Comparison of ENCODE assay signal across 1 cellular context in genomic region chr12:96383371-96383770, GRCh38.
TF ChIP-seq lines count a peak whose summit lies in the region.

No MANE protein-coding gene starts in this region.

TF ChIP-seq in IMR-90, 13 proteins besides CTCF, POLR2A, EP300 and RAD21:
- TF ChIP-seq NFE2L2 (IDR thresholded peaks at IDR 0.05; ENCODE audit: low read depth, low read length) (no peak), RFX5 (IDR thresholded peaks at IDR 0.05; ENCODE audit: low read depth, low read length) (no peak), FOS (IDR thresholded peaks at IDR 0.05; ENCODE audit: low read depth, low read length) (no peak), RCOR1 (IDR thresholded peaks at IDR 0.05; ENCODE audit: insufficient replicate concordance, low read length) (no peak), CEBPB (IDR thresholded peaks at IDR 0.05; ENCODE audit: low read depth, low read length) (peak; percentile 37; the same call in 1 of the 2 replicates), SMC3 (IDR thresholded peaks at IDR 0.05; ENCODE audit: low read depth, low read length) (no peak)
